Comparison of ENCODE assay signal across 8 cellular contexts in the genomic region with DNA sequence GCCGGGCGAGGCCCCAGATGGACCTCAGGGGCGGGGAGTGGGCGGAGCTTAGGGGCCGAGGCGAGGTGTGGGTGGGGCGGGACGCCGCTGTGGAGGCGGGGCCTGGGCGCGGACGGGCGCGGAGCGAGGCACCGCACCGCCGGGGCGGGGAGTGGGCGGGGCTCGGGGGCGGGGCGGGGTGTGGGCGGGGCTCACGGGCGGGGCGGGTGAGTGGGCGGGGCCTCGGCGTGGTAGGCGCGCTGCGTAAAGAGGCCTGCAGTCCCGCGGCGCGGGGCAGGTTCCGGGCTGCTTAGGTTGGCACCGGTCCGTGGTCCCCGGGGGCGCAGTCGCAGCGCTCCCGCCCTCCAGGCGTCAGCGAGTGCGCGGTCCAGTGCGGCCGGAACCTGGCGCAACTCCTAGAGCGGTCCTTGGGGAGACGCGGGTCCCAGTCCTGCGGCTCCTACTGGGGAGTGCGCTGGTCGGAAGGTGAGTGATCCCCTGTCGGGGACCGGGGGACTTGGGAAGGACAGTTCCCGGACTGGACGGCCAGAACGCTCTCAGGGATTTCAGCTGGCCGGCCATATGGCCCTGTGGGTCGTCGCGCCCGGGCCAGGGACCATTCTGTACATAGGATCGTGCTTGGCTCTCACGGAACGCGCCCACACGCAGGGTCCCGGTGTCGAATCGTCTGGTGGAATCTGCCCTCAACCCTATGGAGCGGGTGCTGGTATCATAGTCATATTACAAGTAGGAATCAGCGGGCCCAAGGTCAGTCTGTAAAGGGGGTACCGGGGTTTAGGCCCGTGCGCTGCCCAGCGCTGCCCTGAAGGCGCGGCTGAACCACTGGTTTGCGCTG. TPM values are rescaled to one million over a fixed set of nuclear protein-coding genes. Genes with fewer than 3 reads are reported as not detected.
DNase-seq lines count a peak whose midpoint lies in the region; ATAC-seq and TF ChIP-seq lines count a peak whose summit lies in the region.

A gene with protein sequence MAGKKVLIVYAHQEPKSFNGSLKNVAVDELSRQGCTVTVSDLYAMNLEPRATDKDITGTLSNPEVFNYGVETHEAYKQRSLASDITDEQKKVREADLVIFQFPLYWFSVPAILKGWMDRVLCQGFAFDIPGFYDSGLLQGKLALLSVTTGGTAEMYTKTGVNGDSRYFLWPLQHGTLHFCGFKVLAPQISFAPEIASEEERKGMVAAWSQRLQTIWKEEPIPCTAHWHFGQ (plus strand): TSS at position 274 of the 835 bp plus-strand sequence. CDS start 6,659 bp downstream, outside the sequence.

- H3K36me3 Mint-ChIP-seq in CD4-positive, alpha-beta T cell (ENCODE audit: low read depth) = peaks cover 25% of the 10 kb centered on the region
- H3K36me3 Mint-ChIP-seq in activated CD8-positive, alpha-beta memory T cell treated with anti-CD3 and anti-CD28 coated beads, Interleukin-2, amount 10 ng/mL, durations not matched to agents 7 days and 5 days = peaks cover 13% of the 10 kb centered on the region
- peaks cover 21% of the 10 kb centered on the region for H3K36me3 Mint-ChIP-seq in endodermal cell (ENCODE audit: low read depth)

- H3K4me3 Mint-ChIP-seq in CD4-positive, alpha-beta T cell = peak within 1 kb of the TSS; percentile 93
- peak within 1 kb of the TSS; percentile 86 for H3K4me3 Mint-ChIP-seq in activated CD8-positive, alpha-beta memory T cell treated with anti-CD3 and anti-CD28 coated beads, Interleukin-2, amount 10 ng/mL, durations not matched to agents 7 days and 5 days
- H3K4me3 Mint-ChIP-seq in endodermal cell = peak within 1 kb of the TSS; percentile 79

- WGBS in endodermal cell (ENCODE audit: insufficient coverage in 1 of 2, insufficient read length in 1 of 2), 2 experiments = 1 to 5% methylated on average over 36 to 78 of the region's 86 CpGs
- 1 to 2% methylated on average over 44 to 54 of the region's 86 CpGs for WGBS in mesodermal cell (ENCODE audit: insufficient coverage in 2 of 2), 2 experiments

- H3K9me3 Mint-ChIP-seq in CD4-positive, alpha-beta T cell = no peaks in the 10 kb centered on the region
- no peaks in the 10 kb centered on the region for H3K9me3 Mint-ChIP-seq in activated CD8-positive, alpha-beta memory T cell treated with anti-CD3 and anti-CD28 coated beads, Interleukin-2, amount 10 ng/mL, durations not matched to agents 7 days and 5 days (ENCODE audit: low read depth)
- H3K9me3 Mint-ChIP-seq in endodermal cell = no peaks in the 10 kb centered on the region

- H3K36me3 ChIP-seq in endodermal cell (ENCODE audit: control insufficient read depth, insufficient read depth, low read length) = peaks cover 5% of the 10 kb centered on the region
- H3K36me3 ChIP-seq in mesodermal cell (ENCODE audit: control insufficient read depth, insufficient read depth, low read length) = no peaks in the 10 kb centered on the region

- no peaks in the 10 kb centered on the region for H3K27me3 ChIP-seq in CD4-positive, alpha-beta T cell (ENCODE audit: control insufficient read depth, insufficient read depth, low read length)
- H3K27me3 ChIP-seq in endodermal cell (ENCODE audit: control insufficient read depth, insufficient read depth, low read length, poor library complexity, severe bottlenecking) = peaks cover 8% of the 10 kb centered on the region

- CTCF ChIA-PET in CD4-positive, alpha-beta T cell (lab: Charles Lee) = interaction anchor here (0.6 to 2.6 kb wide), 6 partner anchors 10 to 110 kb away, joined by 3 to 15 read pairs (median 4); no protein-coding TSS in a partner anchor
- CTCF ChIA-PET in activated CD8-positive, alpha-beta memory T cell treated with anti-CD3 and anti-CD28 coated beads, Interleukin-2, amount 10 ng/mL, durations not matched to agents 7 days and 5 days (lab: Charles Lee) = interaction anchor here (0.6 to 7.1 kb wide), 22 partner anchors 10 to 1776 kb away, joined by 3 to 56 read pairs (median 4); a partner anchor contains a TSS

- H3K27ac ChIP-seq in CD4-positive, alpha-beta T cell (ENCODE audit: low read depth, low read length) = peak within 1 kb of the TSS; percentile 76
- H3K27ac ChIP-seq in endodermal cell (ENCODE audit: low read depth, low read length) (no peak within 1 kb of the TSS), mesodermal cell (ENCODE audit: low read depth, low read length, severe bottlenecking) (peak within 1 kb of the TSS; percentile 18)

- peak; percentile 69 for ATAC-seq in CD4-positive, alpha-beta T cell (ENCODE audit: poor library complexity)
- ATAC-seq in GM19438 (IDR thresholded peaks at IDR 0.05; ENCODE audit: low read depth, unreplicated experiment) = peak; percentile 70
- ATAC-seq in HG03565 (IDR thresholded peaks at IDR 0.05; ENCODE audit: unreplicated experiment) = peak; percentile 53
- peak; percentile 88 for ATAC-seq in activated CD8-positive, alpha-beta memory T cell treated with anti-CD3 and anti-CD28 coated beads, Interleukin-2, amount 10 ng/mL, durations not matched to agents 7 days and 5 days

- peak; percentile 82 to 93 (median 90) for DNase-seq in CD4-positive, alpha-beta T cell
- peak; percentile 82 for DNase-seq in NOMO-1 treated with dmso at 0.1 percent for 144 hours (lab: John Stamatoyannopoulos, UW; ENCODE audit: unreplicated experiment)
- DNase-seq in activated CD8-positive, alpha-beta memory T cell treated with anti-CD3 and anti-CD28 coated beads, Interleukin-2, amount 10 ng/mL, durations not matched to agents 7 days and 5 days = peak; percentile 95
- peak; percentile 99 for DNase-seq in endodermal cell
- peak; percentile 83 for DNase-seq in stimulated activated CD8-positive, alpha-beta memory T cell treated with anti-CD3 and anti-CD28 coated beads, Interleukin-15, amount 100 ng/mL, for 24 hours (ENCODE audit: low read depth)

- H3K27me3 Mint-ChIP-seq in CD4-positive, alpha-beta T cell = no peaks in the 10 kb centered on the region
- H3K27me3 Mint-ChIP-seq in activated CD8-positive, alpha-beta memory T cell treated with anti-CD3 and anti-CD28 coated beads, Interleukin-2, amount 10 ng/mL, durations not matched to agents 7 days and 5 days = peaks cover 7% of the 10 kb centered on the region
- H3K27me3 Mint-ChIP-seq in endodermal cell (ENCODE audit: insufficient read depth) = peaks cover 7% of the 10 kb centered on the region

- peak within 1 kb of the TSS; percentile 67 for H3K9ac ChIP-seq in endodermal cell (ENCODE audit: extremely low read depth, low read length, poor library complexity, severe bottlenecking)

- TF ChIP-seq CTCF in CD4-positive, alpha-beta T cell (IDR thresholded peaks at IDR 0.05) = no peak
- no peak for TF ChIP-seq CTCF in endodermal cell (conservative IDR thresholded peaks at IDR 0.05)

- POLR2A ChIA-PET in CD4-positive, alpha-beta T cell (lab: Charles Lee) = interaction anchor here (1.0 to 4.2 kb wide), 14 partner anchors 10 to 158 kb away, joined by 3 to 82 read pairs (median 8); a partner anchor contains a TSS

- H3K4me3 ChIP-seq in endodermal cell (ENCODE audit: low read length) = peak within 1 kb of the TSS; percentile 88
- peak within 1 kb of the TSS; percentile 58 for H3K4me3 ChIP-seq in mesodermal cell (ENCODE audit: extremely low read depth, insufficient read depth, low read length, poor library complexity, severe bottlenecking)

- peaks cover 31% of the 10 kb centered on the region for H3K4me1 Mint-ChIP-seq in CD4-positive, alpha-beta T cell (ENCODE audit: low read depth)
- peaks cover 32% of the 10 kb centered on the region for H3K4me1 Mint-ChIP-seq in activated CD8-positive, alpha-beta memory T cell treated with anti-CD3 and anti-CD28 coated beads, Interleukin-2, amount 10 ng/mL, durations not matched to agents 7 days and 5 days
- peaks cover 11% of the 10 kb centered on the region for H3K4me1 Mint-ChIP-seq in endodermal cell

- intact Hi-C loops in CD4-positive, alpha-beta T cell (cut with DNase I, micrococcal nuclease) = loop anchor here (1.0 to 2.0 kb wide), 4 partner anchors 23 to 63 kb away; no protein-coding TSS in a partner anchor

- no peaks in the 10 kb centered on the region for H3K9me3 ChIP-seq in CD4-positive, alpha-beta T cell (ENCODE audit: control insufficient read depth, low read length)
- H3K9me3 ChIP-seq in endodermal cell (ENCODE audit: control insufficient read depth, low read length) = no peaks in the 10 kb centered on the region
- no peaks in the 10 kb centered on the region for H3K9me3 ChIP-seq in mesodermal cell (ENCODE audit: control insufficient read depth, low read length)

- no peaks in the 10 kb centered on the region for H3K4me1 ChIP-seq in endodermal cell (ENCODE audit: control insufficient read depth, insufficient read depth, low read length)
- no peaks in the 10 kb centered on the region for H3K4me1 ChIP-seq in mesodermal cell (ENCODE audit: control insufficient read depth, insufficient read depth, low read length, poor library complexity, severe bottlenecking)

- H3K27ac Mint-ChIP-seq in CD4-positive, alpha-beta T cell = peak within 1 kb of the TSS; percentile 93
- peak within 1 kb of the TSS; percentile 91 for H3K27ac Mint-ChIP-seq in activated CD8-positive, alpha-beta memory T cell treated with anti-CD3 and anti-CD28 coated beads, Interleukin-2, amount 10 ng/mL, durations not matched to agents 7 days and 5 days
- H3K27ac Mint-ChIP-seq in endodermal cell = peak within 1 kb of the TSS; percentile 79

RNA-seq across cellular contexts. Expression of the gene that starts here (rescaled TPM):
- 1 to 10 TPM; 6.7 to 7.7 TPM for total RNA-seq in CD4-positive, alpha-beta T cell
- 10 to 100 TPM; 11.9 to 14.5 TPM for total RNA-seq in activated CD8-positive, alpha-beta memory T cell treated with anti-CD3 and anti-CD28 coated beads, Interleukin-2, amount 10 ng/mL, durations not matched to agents 7 days and 5 days
- total RNA-seq in endodermal cell = 100 to 1,000 TPM in 1 of 2 donors, 10 to 100 TPM in 1; 50.8 to 199 TPM
- polyA plus RNA-seq in endodermal cell (2013, experiment 1 of 2) = 46.8 TPM
- 40.7 TPM for polyA plus RNA-seq in endodermal cell (2013, experiment 2 of 2)
- polyA plus RNA-seq in mesodermal cell (2013, experiment 1 of 2) = 37.7 TPM
- polyA plus RNA-seq in mesodermal cell (2013, experiment 2 of 2) = 34.7 TPM
